12 cellular contexts compared by ENCODE assay signal in the genomic region with DNA sequence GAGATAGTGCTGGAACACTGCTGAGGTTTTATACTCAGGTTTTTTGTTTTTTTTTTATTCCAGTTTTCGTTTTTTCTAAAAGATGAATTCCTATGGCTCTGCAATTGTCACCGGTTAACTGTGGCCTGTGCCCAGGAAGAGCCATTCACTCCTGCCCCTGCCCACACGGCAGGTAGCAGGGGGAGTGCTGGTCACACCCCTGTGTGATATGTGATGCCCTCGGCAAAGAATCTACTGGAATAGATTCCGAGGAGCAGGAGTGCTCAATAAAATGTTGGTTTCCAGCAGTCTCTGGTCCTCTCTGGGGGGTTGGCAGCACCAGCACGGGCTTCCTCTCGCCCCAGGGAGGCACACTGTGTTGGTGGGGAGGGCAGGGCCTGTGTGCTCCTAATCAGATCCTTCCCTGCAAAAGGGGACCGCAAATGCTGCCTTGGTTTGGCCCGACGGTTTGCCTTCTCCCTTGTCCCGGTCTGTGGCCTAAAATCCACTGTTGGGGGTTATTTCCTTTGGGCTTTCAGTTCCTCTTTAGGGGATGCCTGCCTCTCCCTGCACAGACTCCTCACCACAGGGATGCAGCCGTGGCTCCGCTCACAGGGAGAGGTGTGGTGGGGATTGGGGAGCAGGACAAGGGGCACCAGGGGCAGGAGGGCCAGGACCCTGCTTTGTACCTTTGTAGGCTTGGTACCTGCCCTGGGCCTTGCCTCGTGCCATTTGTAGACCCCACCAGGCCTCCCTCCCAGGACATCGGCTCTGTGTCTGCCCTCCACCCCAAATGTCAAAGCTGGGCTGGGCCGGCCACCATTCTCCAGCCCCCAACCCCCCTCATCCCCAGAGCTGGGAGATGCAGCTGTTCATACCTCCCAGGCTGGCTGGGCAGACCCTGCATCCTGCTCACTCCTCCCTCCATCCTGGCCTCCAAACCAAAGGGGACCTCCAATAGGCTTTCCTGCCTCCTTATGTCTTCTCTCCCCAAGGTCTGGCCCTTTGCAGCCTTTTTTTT. TPM values are rescaled to one million over a fixed set of nuclear protein-coding genes. Genes with fewer than 3 reads are reported as not detected.
DNase-seq lines count a peak whose midpoint lies in the region; ATAC-seq and TF ChIP-seq lines count a peak whose summit lies in the region.
"Had no signal": no experiment of that assay in that cellular context is flagged by ENCODE, and none has a peak within 500 bp of the region (broad histone marks: within the 10 kb centered on the region; RNA-seq: fewer than 3 reads in every experiment).

No MANE protein-coding gene starts in this region.

- H3K27me3 ChIP-seq in colonic mucosa: no peaks in the 10 kb centered on the region
- H3K27me3 ChIP-seq in CD8-positive, alpha-beta T cell (ENCODE audit: insufficient read depth, low read length): no peaks in the 10 kb centered on the region
- H3K27me3 ChIP-seq: left lung had no signal

- H3K4me1 ChIP-seq in colonic mucosa: peaks cover 10% of the 10 kb centered on the region
- H3K4me1 ChIP-seq in CD8-positive, alpha-beta T cell (ENCODE audit: insufficient read depth, low read length): no peaks in the 10 kb centered on the region

- no peak overlapping the region for H3K4me3 Mint-ChIP-seq in CD8-positive, alpha-beta T cell
- H3K4me3 Mint-ChIP-seq: activated naive CD8-positive, alpha-beta T cell treated with anti-CD3 and anti-CD28 coated beads, Interleukin-2, amount 10 ng/mL, durations not matched to agents 7 days and 5 days; naive thymus-derived CD8-positive, alpha-beta T cell had no signal

- no peak for TF ChIP-seq CTCF in colonic mucosa (IDR thresholded peaks at IDR 0.05)
- no peak for TF ChIP-seq CTCF in CD8-positive, alpha-beta T cell (IDR thresholded peaks at IDR 0.05)

- peaks cover 8% of the 10 kb centered on the region for H3K4me1 Mint-ChIP-seq in CD8-positive, alpha-beta T cell (ENCODE audit: low read depth)

- POLR2A ChIA-PET in CD8-positive, alpha-beta T cell (lab: Charles Lee): no interaction called here

- H3K27me3 Mint-ChIP-seq in CD8-positive, alpha-beta T cell (ENCODE audit: low read depth): no peaks in the 10 kb centered on the region
- H3K27me3 Mint-ChIP-seq: activated naive CD8-positive, alpha-beta T cell treated with anti-CD3 and anti-CD28 coated beads, Interleukin-2, amount 10 ng/mL, durations not matched to agents 7 days and 5 days; naive thymus-derived CD8-positive, alpha-beta T cell had no signal

- H3K36me3 Mint-ChIP-seq in CD8-positive, alpha-beta T cell: peaks cover 32% of the 10 kb centered on the region

- DNase-seq in COLO668 (lab: John Stamatoyannopoulos, UW; ENCODE audit: unreplicated experiment) (peak; percentile 67), KBM-7 (peak; percentile 84), NOMO-1 (lab: John Stamatoyannopoulos, UW; ENCODE audit: unreplicated experiment in 2 of 2) (peak; percentile 49 to 64), colonic mucosa (no peak)
- no peak for DNase-seq in CD8-positive, alpha-beta T cell
- DNase-seq: activated naive CD8-positive, alpha-beta T cell treated with anti-CD3 and anti-CD28 coated beads, Interleukin-2, amount 10 ng/mL, durations not matched to agents 7 days and 5 days; naive thymus-derived CD8-positive, alpha-beta T cell; stimulated activated CD4-positive, alpha-beta T cell treated with anti-CD3 and anti-CD28 coated beads, Interleukin-2, amount 100 ng/mL, for 24 hours had no signal

- no peaks in the 10 kb centered on the region for H3K9me3 Mint-ChIP-seq in CD8-positive, alpha-beta T cell
- H3K9me3 Mint-ChIP-seq: activated naive CD8-positive, alpha-beta T cell treated with anti-CD3 and anti-CD28 coated beads, Interleukin-2, amount 10 ng/mL, durations not matched to agents 7 days and 5 days; naive thymus-derived CD8-positive, alpha-beta T cell had no signal

- intact Hi-C loops in colonic mucosa (cut with DNase I): no loop called here
- intact Hi-C loops in CD8-positive, alpha-beta T cell (cut with DNase I, micrococcal nuclease): no loop called here

- peak overlapping the region in 1 of 2 donors; percentile 75 for H3K9ac ChIP-seq in colonic mucosa (ENCODE audit: low read depth in 2 of 2, low read length in 2 of 2)

- ATAC-seq in HG02840 (IDR thresholded peaks at IDR 0.05; ENCODE audit: low FRiP score, unreplicated experiment) (no peak), GM21529 (IDR thresholded peaks at IDR 0.05; ENCODE audit: unreplicated experiment) (no peak), esophagus mucosa (no peak)
- no peak for ATAC-seq in CD8-positive, alpha-beta T cell

- H3K27ac Mint-ChIP-seq in CD8-positive, alpha-beta T cell: no peak overlapping the region
- H3K27ac Mint-ChIP-seq: activated naive CD8-positive, alpha-beta T cell treated with anti-CD3 and anti-CD28 coated beads, Interleukin-2, amount 10 ng/mL, durations not matched to agents 7 days and 5 days had no signal

- H3K4me3 ChIP-seq in colonic mucosa: no peak overlapping the region
- no peak overlapping the region for H3K4me3 ChIP-seq in CD8-positive, alpha-beta T cell (ENCODE audit: low read depth, low read length)
- H3K4me3 ChIP-seq: left lung had no signal

- in situ Hi-C loops in KBM-7 (cut with MboI; ENCODE audit: low pct_unique_long_range_greater_than_20kb, low sequenced_read_pairs): no loop called here

- H3K36me3 ChIP-seq in colonic mucosa: no peaks in the 10 kb centered on the region
- peaks cover 9% of the 10 kb centered on the region for H3K36me3 ChIP-seq in CD8-positive, alpha-beta T cell (ENCODE audit: insufficient read depth, low read length)

- CTCF ChIA-PET in CD8-positive, alpha-beta T cell (lab: Charles Lee): interaction anchor here (0.6 to 1.1 kb wide), 2 partner anchors 20 to 688 kb away, joined by 3 read pairs; a partner anchor contains a TSS

- peak overlapping the region; percentile 82 for H3K27ac ChIP-seq in colonic mucosa
- no peak overlapping the region for H3K27ac ChIP-seq in CD8-positive, alpha-beta T cell (ENCODE audit: low read depth, low read length)
- H3K27ac ChIP-seq: left lung had no signal

- H3K9me3 ChIP-seq in colonic mucosa: no peaks in the 10 kb centered on the region
- H3K9me3 ChIP-seq in CD8-positive, alpha-beta T cell (ENCODE audit: low read length): no peaks in the 10 kb centered on the region
- H3K9me3 ChIP-seq: left lung had no signal

RNA-seq across cellular contexts. Expression of a gene that starts 13.5 kb away (rescaled TPM):
- total RNA-seq in colonic mucosa: 10 to 100 TPM; 17.9 to 35.1 TPM
- total RNA-seq in CD8-positive, alpha-beta T cell: 1 to 10 TPM; 5.9 to 7.8 TPM
- total RNA-seq in esophagus mucosa: 14.9 TPM

RNA-seq across cellular contexts. Expression of a gene that starts 19.2 kb away (rescaled TPM):
- total RNA-seq in colonic mucosa (10 to 100 TPM; 29.5 to 31.4 TPM), esophagus mucosa (22.9 TPM)
- total RNA-seq in CD8-positive, alpha-beta T cell: 1 to 10 TPM; 5.3 to 6.1 TPM

RNA-seq across cellular contexts. Expression of a gene that starts 21.6 kb away (rescaled TPM):
- total RNA-seq in colonic mucosa (100 to 1,000 TPM; 266 to 426 TPM), esophagus mucosa (435 TPM)
- 10 to 100 TPM; 22.5 to 24.7 TPM for total RNA-seq in CD8-positive, alpha-beta T cell

RNA-seq across cellular contexts. Expression of a gene that starts 40.5 kb away (rescaled TPM):
- total RNA-seq in colonic mucosa (1 to 10 TPM; 1.9 to 3.3 TPM), esophagus mucosa (4.7 TPM)
- 1 to 10 TPM; 3.5 to 3.9 TPM for total RNA-seq in CD8-positive, alpha-beta T cell

RNA-seq across cellular contexts. Expression of a gene that starts 57.2 kb away (rescaled TPM):
- 100 to 1,000 TPM in 1 of 2 donors, 10 to 100 TPM in 1; 89.3 to 147 TPM for total RNA-seq in colonic mucosa
- total RNA-seq in CD8-positive, alpha-beta T cell: 1 to 10 TPM; 5.4 to 6.0 TPM
- 120 TPM for total RNA-seq in esophagus mucosa

Comparison
In these comparisons a context has a peak if more than half of its experiments do, and no peak if none do; other contexts are left out.
1. DNase-seq: peak in COLO668 (single experiment), KBM-7 (single experiment) and NOMO-1 (2 of 2); none in colonic mucosa (single experiment) and CD8-positive, alpha-beta T cell (0 of 7).
2. RNA of a gene that starts 21.6 kb away (total RNA-seq): 435 TPM in esophagus mucosa (single experiment) and 266 to 426 TPM in colonic mucosa; 22.5 to 24.7 TPM in CD8-positive, alpha-beta T cell; every median in the first group is over 10 times any median in the second.